In the genomic region with DNA sequence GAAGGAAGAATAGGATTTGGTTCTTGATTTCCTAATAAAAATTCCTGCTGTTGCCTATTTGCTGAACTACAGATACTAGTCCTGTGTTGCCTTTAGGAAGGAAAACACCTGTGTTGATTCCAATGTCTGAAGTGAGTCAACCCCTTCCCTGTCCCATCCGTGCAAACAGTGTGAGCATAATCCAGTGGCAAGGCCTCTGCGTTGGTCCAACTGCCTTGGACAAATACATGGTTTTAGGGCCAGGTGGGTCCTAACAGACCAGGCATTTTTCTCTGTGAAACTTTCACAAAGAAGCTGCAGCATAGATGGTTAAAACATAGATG, we compare ENCODE assay signal across 1 cellular context.
TF ChIP-seq lines count a peak whose summit lies in the region.

No MANE protein-coding gene starts in this region.

TF ChIP-seq in WTC11, 78 proteins besides CTCF, POLR2A, EP300 and RAD21 (continued from another document):
- TF ChIP-seq, protein P1, sequence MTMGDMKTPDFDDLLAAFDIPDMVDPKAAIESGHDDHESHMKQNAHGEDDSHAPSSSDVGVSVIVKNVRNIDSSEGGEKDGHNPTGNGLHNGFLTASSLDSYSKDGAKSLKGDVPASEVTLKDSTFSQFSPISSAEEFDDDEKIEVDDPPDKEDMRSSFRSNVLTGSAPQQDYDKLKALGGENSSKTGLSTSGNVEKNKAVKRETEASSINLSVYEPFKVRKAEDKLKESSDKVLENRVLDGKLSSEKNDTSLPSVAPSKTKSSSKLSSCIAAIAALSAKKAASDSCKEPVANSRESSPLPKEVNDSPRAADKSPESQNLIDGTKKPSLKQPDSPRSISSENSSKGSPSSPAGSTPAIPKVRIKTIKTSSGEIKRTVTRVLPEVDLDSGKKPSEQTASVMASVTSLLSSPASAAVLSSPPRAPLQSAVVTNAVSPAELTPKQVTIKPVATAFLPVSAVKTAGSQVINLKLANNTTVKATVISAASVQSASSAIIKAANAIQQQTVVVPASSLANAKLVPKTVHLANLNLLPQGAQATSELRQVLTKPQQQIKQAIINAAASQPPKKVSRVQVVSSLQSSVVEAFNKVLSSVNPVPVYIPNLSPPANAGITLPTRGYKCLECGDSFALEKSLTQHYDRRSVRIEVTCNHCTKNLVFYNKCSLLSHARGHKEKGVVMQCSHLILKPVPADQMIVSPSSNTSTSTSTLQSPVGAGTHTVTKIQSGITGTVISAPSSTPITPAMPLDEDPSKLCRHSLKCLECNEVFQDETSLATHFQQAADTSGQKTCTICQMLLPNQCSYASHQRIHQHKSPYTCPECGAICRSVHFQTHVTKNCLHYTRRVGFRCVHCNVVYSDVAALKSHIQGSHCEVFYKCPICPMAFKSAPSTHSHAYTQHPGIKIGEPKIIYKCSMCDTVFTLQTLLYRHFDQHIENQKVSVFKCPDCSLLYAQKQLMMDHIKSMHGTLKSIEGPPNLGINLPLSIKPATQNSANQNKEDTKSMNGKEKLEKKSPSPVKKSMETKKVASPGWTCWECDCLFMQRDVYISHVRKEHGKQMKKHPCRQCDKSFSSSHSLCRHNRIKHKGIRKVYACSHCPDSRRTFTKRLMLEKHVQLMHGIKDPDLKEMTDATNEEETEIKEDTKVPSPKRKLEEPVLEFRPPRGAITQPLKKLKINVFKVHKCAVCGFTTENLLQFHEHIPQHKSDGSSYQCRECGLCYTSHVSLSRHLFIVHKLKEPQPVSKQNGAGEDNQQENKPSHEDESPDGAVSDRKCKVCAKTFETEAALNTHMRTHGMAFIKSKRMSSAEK (CRISPR knock-in tag; IDR thresholded peaks at IDR 0.05; ENCODE audit: borderline replicate concordance), result no peak
TF ChIP-seq in WTC11: peak in this region for 0.
